In genomic region chr15:70098461-70099166, GRCh38 we compare ENCODE assay signal across 1 cellular context.
TF ChIP-seq lines count a peak whose summit lies in the region.

No MANE protein-coding gene starts in this region.

TF ChIP-seq in HepG2, 621 proteins besides CTCF, POLR2A, EP300 and RAD21 (continued from another document and continues in another):
- TF ChIP-seq, protein P1, sequence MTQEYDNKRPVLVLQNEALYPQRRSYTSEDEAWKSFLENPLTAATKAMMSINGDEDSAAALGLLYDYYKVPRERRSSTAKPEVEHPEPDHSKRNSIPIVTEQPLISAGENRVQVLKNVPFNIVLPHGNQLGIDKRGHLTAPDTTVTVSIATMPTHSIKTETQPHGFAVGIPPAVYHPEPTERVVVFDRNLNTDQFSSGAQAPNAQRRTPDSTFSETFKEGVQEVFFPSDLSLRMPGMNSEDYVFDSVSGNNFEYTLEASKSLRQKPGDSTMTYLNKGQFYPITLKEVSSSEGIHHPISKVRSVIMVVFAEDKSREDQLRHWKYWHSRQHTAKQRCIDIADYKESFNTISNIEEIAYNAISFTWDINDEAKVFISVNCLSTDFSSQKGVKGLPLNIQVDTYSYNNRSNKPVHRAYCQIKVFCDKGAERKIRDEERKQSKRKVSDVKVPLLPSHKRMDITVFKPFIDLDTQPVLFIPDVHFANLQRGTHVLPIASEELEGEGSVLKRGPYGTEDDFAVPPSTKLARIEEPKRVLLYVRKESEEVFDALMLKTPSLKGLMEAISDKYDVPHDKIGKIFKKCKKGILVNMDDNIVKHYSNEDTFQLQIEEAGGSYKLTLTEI (CRISPR knock-in tag; conservative IDR thresholded peaks at IDR 0.05): no peak
- no peak for TF ChIP-seq KDM2A (CRISPR knock-in tag; IDR thresholded peaks at IDR 0.05; ENCODE audit: borderline replicate concordance, low read depth)
- 0 out of 2 replicates have a peak, but pooled peaks have one; percentile 41 for TF ChIP-seq ZNF672 (CRISPR knock-in tag; IDR thresholded peaks at IDR 0.05)
- no peak for TF ChIP-seq ZNF382 (CRISPR knock-in tag; IDR thresholded peaks at IDR 0.05; ENCODE audit: borderline replicate concordance)
- TF ChIP-seq ZBTB7A (CRISPR knock-in tag; IDR thresholded peaks at IDR 0.05): 0 out of 2 replicates have a peak, but pooled peaks have one; percentile 6
- TF ChIP-seq, protein P2, sequence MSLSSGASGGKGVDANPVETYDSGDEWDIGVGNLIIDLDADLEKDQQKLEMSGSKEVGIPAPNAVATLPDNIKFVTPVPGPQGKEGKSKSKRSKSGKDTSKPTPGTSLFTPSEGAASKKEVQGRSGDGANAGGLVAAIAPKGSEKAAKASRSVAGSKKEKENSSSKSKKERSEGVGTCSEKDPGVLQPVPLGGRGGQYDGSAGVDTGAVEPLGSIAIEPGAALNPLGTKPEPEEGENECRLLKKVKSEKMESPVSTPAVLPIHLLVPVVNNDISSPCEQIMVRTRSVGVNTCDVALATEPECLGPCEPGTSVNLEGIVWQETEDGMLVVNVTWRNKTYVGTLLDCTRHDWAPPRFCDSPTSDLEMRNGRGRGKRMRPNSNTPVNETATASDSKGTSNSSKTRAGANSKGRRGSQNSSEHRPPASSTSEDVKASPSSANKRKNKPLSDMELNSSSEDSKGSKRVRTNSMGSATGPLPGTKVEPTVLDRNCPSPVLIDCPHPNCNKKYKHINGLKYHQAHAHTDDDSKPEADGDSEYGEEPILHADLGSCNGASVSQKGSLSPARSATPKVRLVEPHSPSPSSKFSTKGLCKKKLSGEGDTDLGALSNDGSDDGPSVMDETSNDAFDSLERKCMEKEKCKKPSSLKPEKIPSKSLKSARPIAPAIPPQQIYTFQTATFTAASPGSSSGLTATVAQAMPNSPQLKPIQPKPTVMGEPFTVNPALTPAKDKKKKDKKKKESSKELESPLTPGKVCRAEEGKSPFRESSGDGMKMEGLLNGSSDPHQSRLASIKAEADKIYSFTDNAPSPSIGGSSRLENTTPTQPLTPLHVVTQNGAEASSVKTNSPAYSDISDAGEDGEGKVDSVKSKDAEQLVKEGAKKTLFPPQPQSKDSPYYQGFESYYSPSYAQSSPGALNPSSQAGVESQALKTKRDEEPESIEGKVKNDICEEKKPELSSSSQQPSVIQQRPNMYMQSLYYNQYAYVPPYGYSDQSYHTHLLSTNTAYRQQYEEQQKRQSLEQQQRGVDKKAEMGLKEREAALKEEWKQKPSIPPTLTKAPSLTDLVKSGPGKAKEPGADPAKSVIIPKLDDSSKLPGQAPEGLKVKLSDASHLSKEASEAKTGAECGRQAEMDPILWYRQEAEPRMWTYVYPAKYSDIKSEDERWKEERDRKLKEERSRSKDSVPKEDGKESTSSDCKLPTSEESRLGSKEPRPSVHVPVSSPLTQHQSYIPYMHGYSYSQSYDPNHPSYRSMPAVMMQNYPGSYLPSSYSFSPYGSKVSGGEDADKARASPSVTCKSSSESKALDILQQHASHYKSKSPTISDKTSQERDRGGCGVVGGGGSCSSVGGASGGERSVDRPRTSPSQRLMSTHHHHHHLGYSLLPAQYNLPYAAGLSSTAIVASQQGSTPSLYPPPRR (CRISPR knock-in tag; IDR thresholded peaks at IDR 0.05; ENCODE audit: borderline replicate concordance): peak; percentile 92
- 0 out of 2 replicates have a peak, but pooled peaks have one; percentile 8 for TF ChIP-seq ZNF33B (CRISPR knock-in tag; IDR thresholded peaks at IDR 0.05)
- TF ChIP-seq PCBP2 (optimal IDR thresholded peaks at IDR 0.05; ENCODE audit: low read depth, low read length, poor library complexity, severe bottlenecking): no peak
- TF ChIP-seq E2F1 (CRISPR knock-in tag; IDR thresholded peaks at IDR 0.05): no peak
- no peak for TF ChIP-seq ADNP (CRISPR knock-in tag; IDR thresholded peaks at IDR 0.05)
- TF ChIP-seq TERF1 (CRISPR knock-in tag; IDR thresholded peaks at IDR 0.05): no peak
- no peak for TF ChIP-seq ZNF616 (CRISPR knock-in tag; IDR thresholded peaks at IDR 0.05; ENCODE audit: low read depth)
- TF ChIP-seq, protein P3, sequence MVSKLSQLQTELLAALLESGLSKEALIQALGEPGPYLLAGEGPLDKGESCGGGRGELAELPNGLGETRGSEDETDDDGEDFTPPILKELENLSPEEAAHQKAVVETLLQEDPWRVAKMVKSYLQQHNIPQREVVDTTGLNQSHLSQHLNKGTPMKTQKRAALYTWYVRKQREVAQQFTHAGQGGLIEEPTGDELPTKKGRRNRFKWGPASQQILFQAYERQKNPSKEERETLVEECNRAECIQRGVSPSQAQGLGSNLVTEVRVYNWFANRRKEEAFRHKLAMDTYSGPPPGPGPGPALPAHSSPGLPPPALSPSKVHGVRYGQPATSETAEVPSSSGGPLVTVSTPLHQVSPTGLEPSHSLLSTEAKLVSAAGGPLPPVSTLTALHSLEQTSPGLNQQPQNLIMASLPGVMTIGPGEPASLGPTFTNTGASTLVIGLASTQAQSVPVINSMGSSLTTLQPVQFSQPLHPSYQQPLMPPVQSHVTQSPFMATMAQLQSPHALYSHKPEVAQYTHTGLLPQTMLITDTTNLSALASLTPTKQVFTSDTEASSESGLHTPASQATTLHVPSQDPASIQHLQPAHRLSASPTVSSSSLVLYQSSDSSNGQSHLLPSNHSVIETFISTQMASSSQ (IDR thresholded peaks at IDR 0.05; ENCODE audit: low read depth): 0 out of 2 replicates have a peak, but pooled peaks have one; percentile 15
- TF ChIP-seq, protein P3 (CRISPR knock-in tag; IDR thresholded peaks at IDR 0.05; ENCODE audit: borderline replicate concordance): peak; percentile 72; the same call in 1 of the 2 replicates
- TF ChIP-seq ZFP62 (CRISPR knock-in tag; IDR thresholded peaks at IDR 0.05): no peak
- TF ChIP-seq ZNF367 (CRISPR knock-in tag; IDR thresholded peaks at IDR 0.05; ENCODE audit: borderline replicate concordance): no peak
- TF ChIP-seq, protein P4, sequence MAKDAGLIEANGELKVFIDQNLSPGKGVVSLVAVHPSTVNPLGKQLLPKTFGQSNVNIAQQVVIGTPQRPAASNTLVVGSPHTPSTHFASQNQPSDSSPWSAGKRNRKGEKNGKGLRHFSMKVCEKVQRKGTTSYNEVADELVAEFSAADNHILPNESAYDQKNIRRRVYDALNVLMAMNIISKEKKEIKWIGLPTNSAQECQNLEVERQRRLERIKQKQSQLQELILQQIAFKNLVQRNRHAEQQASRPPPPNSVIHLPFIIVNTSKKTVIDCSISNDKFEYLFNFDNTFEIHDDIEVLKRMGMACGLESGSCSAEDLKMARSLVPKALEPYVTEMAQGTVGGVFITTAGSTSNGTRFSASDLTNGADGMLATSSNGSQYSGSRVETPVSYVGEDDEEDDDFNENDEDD (CRISPR knock-in tag; IDR thresholded peaks at IDR 0.05; ENCODE audit: borderline replicate concordance): no peak
- TF ChIP-seq, protein P5, sequence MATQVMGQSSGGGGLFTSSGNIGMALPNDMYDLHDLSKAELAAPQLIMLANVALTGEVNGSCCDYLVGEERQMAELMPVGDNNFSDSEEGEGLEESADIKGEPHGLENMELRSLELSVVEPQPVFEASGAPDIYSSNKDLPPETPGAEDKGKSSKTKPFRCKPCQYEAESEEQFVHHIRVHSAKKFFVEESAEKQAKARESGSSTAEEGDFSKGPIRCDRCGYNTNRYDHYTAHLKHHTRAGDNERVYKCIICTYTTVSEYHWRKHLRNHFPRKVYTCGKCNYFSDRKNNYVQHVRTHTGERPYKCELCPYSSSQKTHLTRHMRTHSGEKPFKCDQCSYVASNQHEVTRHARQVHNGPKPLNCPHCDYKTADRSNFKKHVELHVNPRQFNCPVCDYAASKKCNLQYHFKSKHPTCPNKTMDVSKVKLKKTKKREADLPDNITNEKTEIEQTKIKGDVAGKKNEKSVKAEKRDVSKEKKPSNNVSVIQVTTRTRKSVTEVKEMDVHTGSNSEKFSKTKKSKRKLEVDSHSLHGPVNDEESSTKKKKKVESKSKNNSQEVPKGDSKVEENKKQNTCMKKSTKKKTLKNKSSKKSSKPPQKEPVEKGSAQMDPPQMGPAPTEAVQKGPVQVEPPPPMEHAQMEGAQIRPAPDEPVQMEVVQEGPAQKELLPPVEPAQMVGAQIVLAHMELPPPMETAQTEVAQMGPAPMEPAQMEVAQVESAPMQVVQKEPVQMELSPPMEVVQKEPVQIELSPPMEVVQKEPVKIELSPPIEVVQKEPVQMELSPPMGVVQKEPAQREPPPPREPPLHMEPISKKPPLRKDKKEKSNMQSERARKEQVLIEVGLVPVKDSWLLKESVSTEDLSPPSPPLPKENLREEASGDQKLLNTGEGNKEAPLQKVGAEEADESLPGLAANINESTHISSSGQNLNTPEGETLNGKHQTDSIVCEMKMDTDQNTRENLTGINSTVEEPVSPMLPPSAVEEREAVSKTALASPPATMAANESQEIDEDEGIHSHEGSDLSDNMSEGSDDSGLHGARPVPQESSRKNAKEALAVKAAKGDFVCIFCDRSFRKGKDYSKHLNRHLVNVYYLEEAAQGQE (IDR thresholded peaks at IDR 0.05; ENCODE audit: borderline replicate concordance in 1 of 2, low read depth in 1 of 2, low read length in 2 of 2): peak in 1 of 2 experiments; percentile 37; a peak in 1 of 4 replicates
- TF ChIP-seq, protein P6, sequence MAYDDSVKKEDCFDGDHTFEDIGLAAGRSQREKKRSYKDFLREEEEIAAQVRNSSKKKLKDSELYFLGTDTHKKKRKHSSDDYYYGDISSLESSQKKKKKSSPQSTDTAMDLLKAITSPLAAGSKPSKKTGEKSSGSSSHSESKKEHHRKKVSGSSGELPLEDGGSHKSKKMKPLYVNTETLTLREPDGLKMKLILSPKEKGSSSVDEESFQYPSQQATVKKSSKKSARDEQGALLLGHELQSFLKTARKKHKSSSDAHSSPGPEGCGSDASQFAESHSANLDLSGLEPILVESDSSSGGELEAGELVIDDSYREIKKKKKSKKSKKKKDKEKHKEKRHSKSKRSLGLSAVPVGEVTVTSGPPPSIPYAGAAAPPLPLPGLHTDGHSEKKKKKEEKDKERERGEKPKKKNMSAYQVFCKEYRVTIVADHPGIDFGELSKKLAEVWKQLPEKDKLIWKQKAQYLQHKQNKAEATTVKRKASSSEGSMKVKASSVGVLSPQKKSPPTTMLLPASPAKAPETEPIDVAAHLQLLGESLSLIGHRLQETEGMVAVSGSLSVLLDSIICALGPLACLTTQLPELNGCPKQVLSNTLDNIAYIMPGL (CRISPR knock-in tag; IDR thresholded peaks at IDR 0.05; ENCODE audit: borderline replicate concordance in 1 of 2, low read depth in 1 of 2): peak; percentile 4 to 10; a peak in 1 of 4 replicates
- TF ChIP-seq, protein P7, sequence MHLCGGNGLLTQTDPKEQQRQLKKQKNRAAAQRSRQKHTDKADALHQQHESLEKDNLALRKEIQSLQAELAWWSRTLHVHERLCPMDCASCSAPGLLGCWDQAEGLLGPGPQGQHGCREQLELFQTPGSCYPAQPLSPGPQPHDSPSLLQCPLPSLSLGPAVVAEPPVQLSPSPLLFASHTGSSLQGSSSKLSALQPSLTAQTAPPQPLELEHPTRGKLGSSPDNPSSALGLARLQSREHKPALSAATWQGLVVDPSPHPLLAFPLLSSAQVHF (CRISPR knock-in tag; IDR thresholded peaks at IDR 0.05): no peak
- TF ChIP-seq, protein P8, sequence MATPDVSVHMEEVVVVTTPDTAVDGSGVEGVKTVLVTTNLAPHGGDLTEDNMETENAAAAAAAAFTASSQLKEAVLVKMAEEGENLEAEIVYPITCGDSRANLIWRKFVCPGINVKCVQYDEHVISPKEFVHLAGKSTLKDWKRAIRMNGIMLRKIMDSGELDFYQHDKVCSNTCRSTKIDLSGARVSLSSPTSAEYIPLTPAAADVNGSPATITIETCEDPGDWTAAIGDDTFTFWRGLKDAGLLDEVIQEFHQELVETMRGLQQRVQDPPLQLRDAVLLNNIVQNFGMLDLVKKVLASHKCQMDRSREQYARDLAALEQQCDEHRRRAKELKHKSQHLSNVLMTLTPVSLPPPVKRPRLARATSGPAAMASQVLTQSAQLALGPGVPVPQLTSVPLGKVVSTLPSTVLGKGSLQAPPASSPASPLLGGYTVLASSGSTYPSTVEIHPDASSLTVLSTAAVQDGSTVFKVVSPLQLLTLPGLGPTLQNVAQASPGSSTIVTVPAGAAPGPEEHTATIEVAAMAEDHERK (CRISPR knock-in tag; IDR thresholded peaks at IDR 0.05; ENCODE audit: low read depth): no peak
- no peak for TF ChIP-seq ZSCAN5A (CRISPR knock-in tag; IDR thresholded peaks at IDR 0.05; ENCODE audit: borderline replicate concordance)
- TF ChIP-seq HOXA5 (CRISPR knock-in tag; IDR thresholded peaks at IDR 0.05): 0 out of 2 replicates have a peak, but pooled peaks have one; percentile 58
- TF ChIP-seq DMAP1 (CRISPR knock-in tag; IDR thresholded peaks at IDR 0.05): no peak
- TF ChIP-seq ZNF652 (CRISPR knock-in tag; IDR thresholded peaks at IDR 0.05; ENCODE audit: borderline replicate concordance, low read depth): no peak
- TF ChIP-seq MED8 (CRISPR knock-in tag; IDR thresholded peaks at IDR 0.05; ENCODE audit: insufficient replicate concordance): no peak
- no peak for TF ChIP-seq ZNF670 (CRISPR knock-in tag; IDR thresholded peaks at IDR 0.05; ENCODE audit: borderline replicate concordance)
- TF ChIP-seq NBN (conservative IDR thresholded peaks at IDR 0.05): no peak
